ENCODE assay signal across 8 cellular contexts in genomic region chr2:74845991-74846390, GRCh38. TPM values are rescaled to one million over a fixed set of nuclear protein-coding genes. Genes with fewer than 3 reads are reported as not detected.
DNase-seq lines count a peak whose midpoint lies in the region; FAIRE-seq and TF ChIP-seq lines count a peak whose summit lies in the region.

No MANE protein-coding gene starts in this region.

- H3K36me3 ChIP-seq in esophagus squamous epithelium = no peaks in the 10 kb centered on the region
- H3K36me3 ChIP-seq in spleen = no peaks in the 10 kb centered on the region

- CTCF ChIA-PET in activated CD4-positive, alpha-beta T cell treated with anti-CD3 and anti-CD28 coated beads, Interleukin-2, amount 10 ng/mL, durations not matched to agents 7 days and 5 days (lab: Charles Lee) = no interaction called here

- no peaks in the 10 kb centered on the region for H3K27me3 ChIP-seq in esophagus squamous epithelium
- no peaks in the 10 kb centered on the region for H3K27me3 ChIP-seq in spleen (replicated peaks in 1 of 7)
- peaks cover 0 to 5% (median 0%) of the 10 kb centered on the region in 45 donors for H3K27me3 ChIP-seq in dorsolateral prefrontal cortex

- TF ChIP-seq POLR2A in esophagus squamous epithelium (IDR thresholded peaks at IDR 0.05) (no peak), spleen (IDR thresholded peaks at IDR 0.05) (no peak)

- intact Hi-C loops in esophagus squamous epithelium (cut with DNase I) = no loop called here
- intact Hi-C loops in spleen (cut with DNase I; ENCODE audit: low total_unique reads) = no loop called here
- intact Hi-C loops in dorsolateral prefrontal cortex (cut with DNase I) = no loop called here

- peaks cover 28% of the 10 kb centered on the region for H3K36me3 Mint-ChIP-seq in activated CD4-positive, alpha-beta T cell treated with anti-CD3 and anti-CD28 coated beads, Interleukin-2, amount 10 ng/mL, durations not matched to agents 7 days and 5 days (ENCODE audit: low read depth)

- H3K27me3 Mint-ChIP-seq in activated CD4-positive, alpha-beta T cell treated with anti-CD3 and anti-CD28 coated beads, Interleukin-2, amount 10 ng/mL, durations not matched to agents 7 days and 5 days = no peaks in the 10 kb centered on the region

- FAIRE-seq in RCC 7860 (lab: Jason Lieb, UNC) = no peak

- peak overlapping the region; percentile 79 to 88 (median 84) for H3K27ac ChIP-seq in esophagus squamous epithelium
- H3K27ac ChIP-seq in spleen = peak overlapping the region in 7 of 8 donors; percentile 26 to 93 (median 81)
- peak overlapping the region in 5 of 59 donors; percentile 13 to 52 (median 33) for H3K27ac ChIP-seq in dorsolateral prefrontal cortex

- H3K9me3 ChIP-seq in esophagus squamous epithelium (no peaks in the 10 kb centered on the region), spleen (no peaks in the 10 kb centered on the region)

- no peaks in the 10 kb centered on the region for H3K9me3 Mint-ChIP-seq in activated CD4-positive, alpha-beta T cell treated with anti-CD3 and anti-CD28 coated beads, Interleukin-2, amount 10 ng/mL, durations not matched to agents 7 days and 5 days

- H3K27ac Mint-ChIP-seq in activated CD4-positive, alpha-beta T cell treated with anti-CD3 and anti-CD28 coated beads, Interleukin-2, amount 10 ng/mL, durations not matched to agents 7 days and 5 days = peak overlapping the region; percentile 87

- H3K4me3 ChIP-seq in esophagus squamous epithelium (no peak overlapping the region), spleen (peak overlapping the region in 1 of 8 donors; percentile 27), dorsolateral prefrontal cortex (no peak overlapping the region)

- H3K4me1 ChIP-seq in esophagus squamous epithelium (peaks cover 58 to 80% (median 60%) of the 10 kb centered on the region in 3 donors), spleen (peaks cover 36 to 100% (median 78%) of the 10 kb centered on the region in 6 donors)

- POLR2A ChIA-PET in activated CD4-positive, alpha-beta T cell treated with anti-CD3 and anti-CD28 coated beads, Interleukin-2, amount 10 ng/mL, durations not matched to agents 7 days and 5 days (lab: Charles Lee) = no interaction called here

- H3K4me1 Mint-ChIP-seq in activated CD4-positive, alpha-beta T cell treated with anti-CD3 and anti-CD28 coated beads, Interleukin-2, amount 10 ng/mL, durations not matched to agents 7 days and 5 days = peaks cover 98% of the 10 kb centered on the region

- H3K4me3 Mint-ChIP-seq in activated CD4-positive, alpha-beta T cell treated with anti-CD3 and anti-CD28 coated beads, Interleukin-2, amount 10 ng/mL, durations not matched to agents 7 days and 5 days = peak overlapping the region; percentile 25

- WGBS in esophagus squamous epithelium, 2 donors = 37 to 53% methylated on average over 2 of the region's 2 CpGs
- WGBS in spleen, 5 donors = 84 to 94% (median 87%) methylated on average over 2 of the region's 2 CpGs

- no peak for DNase-seq in activated CD4-positive, alpha-beta T cell treated with anti-CD3 and anti-CD28 coated beads, Interleukin-2, amount 10 ng/mL, durations not matched to agents 7 days and 5 days
- no peak for DNase-seq in activated CD4-positive, alpha-beta T cell treated with anti-CD3 and anti-CD28 coated beads, Interleukin-2, amount 50 U/mL, for 48 hours
- DNase-seq in NCI-H82 (lab: John Stamatoyannopoulos, UW) (peak; percentile 28), esophagus squamous epithelium (lab: John Stamatoyannopoulos, UW) (no peak), spleen (no peak), kidney tubule cell (ENCODE audit: low spot score) (no peak), RCC 7860 (ENCODE audit: low spot score) (no peak), dorsolateral prefrontal cortex (no peak)

- TF ChIP-seq CTCF in esophagus squamous epithelium (IDR thresholded peaks at IDR 0.05) (no peak), spleen (IDR thresholded peaks at IDR 0.05 in 8 of 11, conservative IDR thresholded peaks at IDR 0.05 in 3 of 11) (no peak), dorsolateral prefrontal cortex (IDR thresholded peaks at IDR 0.05 in 54 of 56, conservative IDR thresholded peaks at IDR 0.05 in 2 of 56; ENCODE audit: low read depth in 1 of 56, partially characterized antibody in 56 of 56) (no peak)

RNA-seq across cellular contexts. Expression of gene HK2, which starts 12.1 kb away (rescaled TPM):
- 10 to 100 TPM; 27.8 to 29.6 TPM for total RNA-seq in activated CD4-positive, alpha-beta T cell treated with anti-CD3 and anti-CD28 coated beads, Interleukin-2, amount 10 ng/mL, durations not matched to agents 7 days and 5 days
- total RNA-seq in esophagus squamous epithelium (10 to 100 TPM; 11.2 to 45.4 (median 25.1) TPM), spleen (10 to 100 TPM; 15.3 to 67.8 (median 17.3) TPM), dorsolateral prefrontal cortex (10 to 100 TPM in 18 of 120 experiments, 1 to 10 TPM in 102; 1.2 to 37.2 (median 5.9) TPM)
- 1 to 10 TPM; 4.8 to 8.1 (median 4.9) TPM for polyA plus RNA-seq in spleen
